3 cellular contexts compared by ENCODE assay signal in genomic region chr21:28419110-28419509, GRCh38.
TF ChIP-seq lines count a peak whose summit lies in the region.

No MANE protein-coding gene starts in this region.

TF ChIP-seq in liver, 16 proteins besides CTCF, POLR2A, EP300 and RAD21:
- TF ChIP-seq REST (IDR thresholded peaks at IDR 0.05), result peak; percentile 20
- no peak for TF ChIP-seq FOXA2 (IDR thresholded peaks at IDR 0.05)
- TF ChIP-seq HNF4G (IDR thresholded peaks at IDR 0.05), result no peak

TF ChIP-seq in HepG2, 621 proteins besides CTCF, POLR2A, EP300 and RAD21 (continued from another document and continues in another):
- TF ChIP-seq NFAT5 (CRISPR knock-in tag; IDR thresholded peaks at IDR 0.05), result no peak
- no peak for TF ChIP-seq SATB2 (CRISPR knock-in tag; IDR thresholded peaks at IDR 0.05)
- TF ChIP-seq RNF2 (conservative IDR thresholded peaks at IDR 0.05; ENCODE audit: low read depth), result no peak
- TF ChIP-seq ZNF138 (CRISPR knock-in tag; IDR thresholded peaks at IDR 0.05; ENCODE audit: low read depth), result no peak
- TF ChIP-seq NR2F1 (CRISPR knock-in tag; IDR thresholded peaks at IDR 0.05), result no peak
- no peak for TF ChIP-seq EHMT2 (IDR thresholded peaks at IDR 0.05; ENCODE audit: borderline replicate concordance, low read depth, low read length)
- no peak for TF ChIP-seq HMGXB3 (CRISPR knock-in tag; IDR thresholded peaks at IDR 0.05; ENCODE audit: borderline replicate concordance)
- no peak for TF ChIP-seq BCLAF1 (IDR thresholded peaks at IDR 0.05)
- TF ChIP-seq CHD4 (IDR thresholded peaks at IDR 0.05; ENCODE audit: borderline replicate concordance, low read length), result no peak
- no peak for TF ChIP-seq ELF3 (CRISPR knock-in tag; IDR thresholded peaks at IDR 0.05)
- TF ChIP-seq SRY (CRISPR knock-in tag; IDR thresholded peaks at IDR 0.05), result no peak

TF ChIP-seq in WTC11, 78 proteins besides CTCF, POLR2A, EP300 and RAD21 (continued from another document):
- no peak for TF ChIP-seq AFF4 (CRISPR knock-in tag; IDR thresholded peaks at IDR 0.05; ENCODE audit: borderline replicate concordance)
- no peak for TF ChIP-seq ZNF138 (CRISPR knock-in tag; conservative IDR thresholded peaks at IDR 0.05)
- no peak for TF ChIP-seq AR (CRISPR knock-in tag; IDR thresholded peaks at IDR 0.05)
- no peak for TF ChIP-seq GTF2I (CRISPR knock-in tag; conservative IDR thresholded peaks at IDR 0.05)
- no peak for TF ChIP-seq OVOL2 (CRISPR knock-in tag; IDR thresholded peaks at IDR 0.05; ENCODE audit: borderline replicate concordance)
- no peak for TF ChIP-seq ETV6 (CRISPR knock-in tag; IDR thresholded peaks at IDR 0.05)
- no peak for TF ChIP-seq NFYB (CRISPR knock-in tag; conservative IDR thresholded peaks at IDR 0.05; ENCODE audit: low read depth)
- TF ChIP-seq TEAD1 (CRISPR knock-in tag; IDR thresholded peaks at IDR 0.05), result no peak
- TF ChIP-seq HMGA2 (CRISPR knock-in tag; IDR thresholded peaks at IDR 0.05), result no peak
- TF ChIP-seq ZNF263 (CRISPR knock-in tag; IDR thresholded peaks at IDR 0.05; ENCODE audit: low read depth), result no peak
- TF ChIP-seq STAT6 (CRISPR knock-in tag; conservative IDR thresholded peaks at IDR 0.05; ENCODE audit: low read depth), result no peak
- TF ChIP-seq ARID4B (CRISPR knock-in tag; IDR thresholded peaks at IDR 0.05; ENCODE audit: borderline replicate concordance), result no peak
